1 cellular context compared by ENCODE assay signal in the genomic region with DNA sequence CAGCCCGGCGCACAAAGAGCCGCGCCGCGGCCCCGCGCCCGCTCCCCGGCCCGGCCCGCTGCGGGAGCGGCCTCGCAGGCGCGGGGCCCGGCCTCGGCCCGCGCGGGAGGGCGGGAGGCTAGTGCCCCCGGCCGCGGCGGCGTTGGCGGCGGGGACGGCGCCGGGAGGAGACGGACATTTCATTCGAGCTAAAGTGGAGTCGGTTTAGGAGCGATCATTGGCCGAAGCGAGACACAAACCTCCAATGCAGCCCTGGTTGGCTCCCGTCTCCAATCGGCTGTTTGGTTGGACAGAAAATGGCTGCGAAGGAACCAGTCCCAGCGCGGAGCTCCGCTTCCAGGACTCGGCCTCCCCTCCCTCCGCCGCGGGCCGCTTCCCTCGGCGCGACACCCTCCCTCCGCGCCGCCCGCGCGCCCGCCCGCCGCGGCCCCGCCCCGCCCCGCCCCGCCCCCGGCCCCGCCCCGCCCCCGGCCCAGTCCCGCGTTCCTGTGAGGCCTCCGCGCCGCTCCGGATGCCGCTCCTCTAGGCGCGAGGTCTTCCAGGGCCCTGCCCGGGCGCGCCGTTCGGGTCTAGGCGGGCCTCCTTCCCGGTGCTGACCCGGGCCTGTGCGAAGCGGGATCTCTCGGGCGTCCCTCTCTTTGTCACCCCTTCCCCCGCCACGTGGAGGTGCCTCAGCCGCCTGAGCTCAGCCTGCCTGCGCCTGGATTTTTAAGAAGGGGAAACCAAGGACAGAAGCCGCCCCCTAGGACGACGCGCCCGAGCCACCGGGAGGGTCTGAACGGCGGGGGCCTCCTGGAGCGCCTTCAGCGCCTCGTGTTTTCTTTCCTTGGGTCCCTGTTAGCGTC.
TF ChIP-seq lines count a peak whose summit lies in the region.

Gene NFYB, minus strand, starts transcription at position 309 of the 845 bp plus-strand sequence. CDS start 2,757 bp downstream, outside the sequence.

TF ChIP-seq in GM23338, 12 proteins besides CTCF, POLR2A, EP300 and RAD21 (continued from another document):
- TF ChIP-seq, protein P1, sequence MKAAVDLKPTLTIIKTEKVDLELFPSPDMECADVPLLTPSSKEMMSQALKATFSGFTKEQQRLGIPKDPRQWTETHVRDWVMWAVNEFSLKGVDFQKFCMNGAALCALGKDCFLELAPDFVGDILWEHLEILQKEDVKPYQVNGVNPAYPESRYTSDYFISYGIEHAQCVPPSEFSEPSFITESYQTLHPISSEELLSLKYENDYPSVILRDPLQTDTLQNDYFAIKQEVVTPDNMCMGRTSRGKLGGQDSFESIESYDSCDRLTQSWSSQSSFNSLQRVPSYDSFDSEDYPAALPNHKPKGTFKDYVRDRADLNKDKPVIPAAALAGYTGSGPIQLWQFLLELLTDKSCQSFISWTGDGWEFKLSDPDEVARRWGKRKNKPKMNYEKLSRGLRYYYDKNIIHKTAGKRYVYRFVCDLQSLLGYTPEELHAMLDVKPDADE (IDR thresholded peaks at IDR 0.05) = no peak
- TF ChIP-seq STAT1 (IDR thresholded peaks at IDR 0.05; ENCODE audit: unreplicated experiment) = no peak
TF ChIP-seq in GM23338: peak in this region for 2.
